In the genomic region with DNA sequence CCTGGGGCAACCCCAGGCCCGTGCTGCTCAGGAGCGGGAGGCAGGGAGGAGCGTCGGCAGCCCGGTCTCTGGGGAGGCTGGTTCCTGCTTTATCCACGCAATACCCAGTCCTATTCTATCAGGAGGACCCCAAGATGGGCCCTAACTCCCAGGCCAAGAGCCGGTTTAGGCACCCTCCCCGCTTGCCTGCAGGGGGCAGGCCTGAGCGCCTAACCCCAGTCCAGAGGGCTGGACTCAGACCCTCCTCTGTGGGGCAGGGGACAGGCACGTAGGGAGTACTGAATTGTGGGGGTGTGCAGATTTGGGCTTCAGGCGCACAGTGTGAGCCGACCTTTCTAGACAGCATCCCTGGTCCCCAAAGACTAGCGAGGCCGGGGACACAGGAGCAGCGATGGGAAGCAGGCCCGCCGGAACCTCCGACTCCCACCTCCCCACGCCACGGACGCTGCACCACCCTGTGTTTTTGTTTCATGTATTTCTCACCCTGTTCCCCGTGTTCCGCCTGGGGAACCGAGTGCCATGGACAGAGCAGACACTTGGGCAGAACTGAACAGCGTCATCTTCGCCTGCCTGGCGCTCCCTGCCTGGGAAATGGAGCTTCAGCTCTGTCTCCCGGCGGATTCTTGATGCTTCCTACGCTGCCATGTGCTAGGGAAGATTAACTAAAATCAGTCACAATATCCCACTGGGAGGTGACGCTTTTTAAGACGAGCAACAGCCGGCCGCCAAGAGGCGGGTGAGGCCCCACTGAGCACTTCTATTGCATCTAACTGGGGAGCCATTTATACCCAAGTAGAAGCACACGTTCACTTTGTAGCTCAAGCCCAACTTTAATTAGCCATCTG, we compare ENCODE assay signal across 8 cellular contexts. TPM values are rescaled to one million over a fixed set of nuclear protein-coding genes. Genes with fewer than 3 reads are reported as not detected.
DNase-seq lines count a peak whose midpoint lies in the region; ATAC-seq, FAIRE-seq and TF ChIP-seq lines count a peak whose summit lies in the region.

No MANE protein-coding gene starts in this region.

- peaks cover 8% of the 10 kb centered on the region for H3K79me1 ChIP-seq in mesenchymal stem cell (replicated peaks; ENCODE audit: low read length, poor library complexity, severe bottlenecking)

- H3K9me3 ChIP-seq in mesenchymal stem cell (ENCODE audit: control insufficient read depth, low read length): no peaks in the 10 kb centered on the region

- no peak overlapping the region for H2BK12ac ChIP-seq in mesenchymal stem cell (ENCODE audit: low read length in 2 of 2)

- H3K4me3 ChIP-seq in brain microvascular endothelial cell (ENCODE audit: low read depth, low read length) (no peak overlapping the region), mesenchymal stem cell (ENCODE audit: insufficient read depth in 1 of 2, low read depth in 1 of 2, low read length in 2 of 2) (no peak overlapping the region)

- H3K36me3 ChIP-seq in brain microvascular endothelial cell (replicated peaks) (peaks cover 2% of the 10 kb centered on the region), mesenchymal stem cell (ENCODE audit: control insufficient read depth in 1 of 2, insufficient read depth in 2 of 2, low read depth in 1 of 2, low read length in 2 of 2) (peaks cover 7 to 24% of the 10 kb centered on the region in 2 experiments)

- H3K4me1 ChIP-seq in mesenchymal stem cell (ENCODE audit: control insufficient read depth, insufficient read depth, low read depth, low read length): peaks cover 35% of the 10 kb centered on the region

- peak overlapping the region; percentile 11 for H4K91ac ChIP-seq in mesenchymal stem cell (ENCODE audit: low read length)

- peak overlapping the region; percentile 43 for H2AK5ac ChIP-seq in mesenchymal stem cell (ENCODE audit: low read length, severe bottlenecking)

- TF ChIP-seq CTCF in D721Med (IDR thresholded peaks at IDR 0.05; ENCODE audit: insufficient read depth, missing control alignments) (peak; percentile 76), LNCAP (IDR thresholded peaks at IDR 0.05) (peak; percentile 83), brain microvascular endothelial cell (IDR thresholded peaks at IDR 0.05; ENCODE audit: low read depth, low read length, missing control alignments) (peak; percentile 89)

- H4K8ac ChIP-seq in mesenchymal stem cell (ENCODE audit: low read length): no peak overlapping the region

- no peak overlapping the region for H3K4me2 ChIP-seq in mesenchymal stem cell (ENCODE audit: low read length, poor library complexity, severe bottlenecking)

- H2BK15ac ChIP-seq in mesenchymal stem cell (ENCODE audit: low read depth, poor library complexity, severe bottlenecking): no peak overlapping the region

- H3K14ac ChIP-seq in mesenchymal stem cell (ENCODE audit: low read length in 2 of 2): no peak overlapping the region

- H3K27me3 ChIP-seq in brain microvascular endothelial cell (replicated peaks): no peaks in the 10 kb centered on the region
- H3K27me3 ChIP-seq in mesenchymal stem cell (ENCODE audit: control insufficient read depth in 1 of 2, insufficient read depth in 1 of 2, low read length in 2 of 2): no peaks in the 10 kb centered on the region

- ATAC-seq in HG03025 (IDR thresholded peaks at IDR 0.05; ENCODE audit: low FRiP score, unreplicated experiment): no peak

- H3K18ac ChIP-seq in mesenchymal stem cell (ENCODE audit: low read depth in 1 of 2, low read length in 2 of 2): no peak overlapping the region

- H2BK5ac ChIP-seq in mesenchymal stem cell (ENCODE audit: low read depth, low read length, poor library complexity, severe bottlenecking): no peak overlapping the region

- no peak overlapping the region for H2BK120ac ChIP-seq in mesenchymal stem cell (ENCODE audit: low read depth, low read length)

- WGBS in mesenchymal stem cell: 80% methylated on average over 34 of the region's 36 CpGs

- no peak overlapping the region for H3K9ac ChIP-seq in mesenchymal stem cell (ENCODE audit: low read length)

- H2AFZ ChIP-seq in mesenchymal stem cell (ENCODE audit: low read depth, low read length): no peak overlapping the region

- H3K27ac ChIP-seq in brain microvascular endothelial cell (no peak overlapping the region), mesenchymal stem cell (ENCODE audit: low read length, poor library complexity, severe bottlenecking) (no peak overlapping the region)

- no peak overlapping the region for H3K23ac ChIP-seq in mesenchymal stem cell (ENCODE audit: low read length in 2 of 2)

- in situ Hi-C loops in brain microvascular endothelial cell (cut with HindIII; ENCODE audit: low pct_ligation_motif_present, low sequenced_read_pairs): no loop called here

- peak overlapping the region in 1 of 2 experiments; percentile 15 for H3K4ac ChIP-seq in mesenchymal stem cell (ENCODE audit: low read depth in 1 of 2, low read length in 2 of 2)

- peak; percentile 74 for DNase-seq in D721Med (ENCODE audit: insufficient read length, low spot score)
- DNase-seq in brain microvascular endothelial cell: no peak
- peak; percentile 15 for DNase-seq in mesenchymal stem cell
- DNase-seq in epidermal melanocyte (ENCODE audit: insufficient read length, low spot score): no peak
- no peak for DNase-seq in activated effector memory CD4-positive, alpha-beta T cell treated with Interleukin-2 at 50 U/mL for 16 hours
- DNase-seq in cortex of kidney (lab: John Stamatoyannopoulos, UW): no peak

- no peak for FAIRE-seq in D721Med (lab: Jason Lieb, UNC)

RNA-seq across cellular contexts. Expression of a gene that starts 5.3 kb away (rescaled TPM):
- polyA plus RNA-seq in mesenchymal stem cell (2013, experiment 1 of 2): 13.8 TPM
- 13.5 TPM for polyA plus RNA-seq in mesenchymal stem cell (2013, experiment 2 of 2)

RNA-seq across cellular contexts. Expression of a gene that starts 5.4 kb away (rescaled TPM):
- 15.6 TPM for polyA plus RNA-seq in mesenchymal stem cell (2013, experiment 1 of 2)
- 14.8 TPM for polyA plus RNA-seq in mesenchymal stem cell (2013, experiment 2 of 2)

RNA-seq across cellular contexts. Expression of a gene that starts 14.6 kb away (rescaled TPM):
- 12.7 TPM for polyA plus RNA-seq in mesenchymal stem cell (2013, experiment 1 of 2)
- 12.2 TPM for polyA plus RNA-seq in mesenchymal stem cell (2013, experiment 2 of 2)

Comparison
In these comparisons a context has a peak if more than half of its experiments do, and no peak if none do; other contexts are left out.
1. DNase-seq: peak in D721Med (single experiment) and mesenchymal stem cell (single experiment); none in brain microvascular endothelial cell (single experiment), epidermal melanocyte (single experiment), activated effector memory CD4-positive, alpha-beta T cell treated with Interleukin-2 at 50 U/mL for 16 hours (single experiment) and cortex of kidney (single experiment).
2. Peak in every context shown above with its lines, with median percentiles within 50 percentile points of each other: CTCF ChIP-seq.